8 cellular contexts compared by ENCODE assay signal in genomic region chr1:22834422-22834821, GRCh38.
A peak's percentile ranks its signal among the peaks of the same experiment; 100 is the strongest.
DNase-seq lines count a peak whose midpoint lies in the region; ATAC-seq, FAIRE-seq and TF ChIP-seq lines count a peak whose summit lies in the region.
"Not testable (repeated sequence)": the region's sequence is repeated elsewhere in the genome, so short reads cannot be mapped to it uniquely, and the experiment has no call there.

No MANE protein-coding gene starts in this region.

- H3K9me2 ChIP-seq in SK-N-SH, result not testable (repeated sequence)

- not testable (repeated sequence) for H3K79me2 ChIP-seq in SK-N-SH (ENCODE audit: insufficient read depth); HepG2 (ENCODE audit: insufficient read depth, low read length)

- CTCF ChIA-PET in SK-N-SH (lab: Yijun Ruan, JAX); HepG2 (lab: Yijun Ruan, JAX; ENCODE audit: low intra/inter-chr PET ratio, low total read pairs): not testable (repeated sequence)

- not testable (repeated sequence) for H3K9ac ChIP-seq in SK-N-SH; HepG2 (ENCODE audit: insufficient read depth, low read depth, low read length)

- DNase-seq in ELR (ENCODE audit: low read depth) (peak; percentile 36), NCI-H1105 treated with DMSO at 0.1 percent for 48 hours (lab: John Stamatoyannopoulos, UW) (peak; percentile 13), cardiac fibroblast (ENCODE audit: low read depth in 2 of 2) (peak; percentile 52 to 58), fibroblast of mammary gland (ENCODE audit: low read depth) (peak; percentile 34), spleen (peak; percentile 16)
- DNase-seq in SK-N-SH; HepG2 (ENCODE audit: low spot score): not testable (repeated sequence)

- not testable (repeated sequence) for H3K4me3 ChIP-seq in SK-N-SH (ENCODE audit: low read depth in 2 of 2, low read length in 1 of 2); cardiac fibroblast (replicated peaks in 1 of 2; ENCODE audit: low read depth in 2 of 2, low read length in 2 of 2); fibroblast of mammary gland (ENCODE audit: control insufficient read depth, low read depth, low read length); HepG2 (replicated peaks in 1 of 3; ENCODE audit: insufficient read depth in 1 of 3, low read depth in 2 of 3, low read length in 3 of 3); spleen

- intact Hi-C loops in HepG2 (cut with micrococcal nuclease; ENCODE audit: unreplicated experiment); spleen (cut with DNase I; ENCODE audit: low total_unique reads): not testable (repeated sequence)

- H2AFZ ChIP-seq in SK-N-SH (ENCODE audit: low read depth); HepG2 (ENCODE audit: low read length): not testable (repeated sequence)

- H3K36me3 ChIP-seq in SK-N-SH (replicated peaks in 1 of 2; ENCODE audit: control insufficient read depth in 1 of 2, insufficient read depth in 2 of 2, low read length in 1 of 2); HepG2 (replicated peaks in 1 of 2; ENCODE audit: control insufficient read depth in 1 of 2, insufficient read depth in 2 of 2, low read length in 2 of 2); spleen: not testable (repeated sequence)

- not testable (repeated sequence) for H3K27ac ChIP-seq in SK-N-SH (ENCODE audit: low read depth in 2 of 2, low read length in 1 of 2); HepG2 (ENCODE audit: extremely low read length, insufficient read depth, low read length); spleen

- not testable (repeated sequence) for TF ChIP-seq RAD21 in Ishikawa (IDR thresholded peaks at IDR 0.05; ENCODE audit: low read depth); SK-N-SH (IDR thresholded peaks at IDR 0.05; ENCODE audit: low read length); HepG2 (CRISPR knock-in tag; IDR thresholded peaks at IDR 0.05)

- peaks cover 19% of the 10 kb centered on the region for H3F3A ChIP-seq in SK-N-SH (replicated peaks; ENCODE audit: insufficient read depth)

- H4K20me1 ChIP-seq in SK-N-SH (ENCODE audit: insufficient read depth); HepG2 (ENCODE audit: insufficient read depth, low read length): not testable (repeated sequence)

- FAIRE-seq in HepG2 (lab: Jason Lieb, UNC), result not testable (repeated sequence)

- BruUV-seq in HepG2 (replicated peaks; lab: Mats Ljungman, UMichigan), result not testable (repeated sequence)

- not testable (repeated sequence) for TF ChIP-seq POLR2A in HepG2 (IDR thresholded peaks at IDR 0.05; ENCODE audit: insufficient read depth in 1 of 2, low read depth in 2 of 2, low read length in 2 of 2); spleen (IDR thresholded peaks at IDR 0.05)

- H3K4me2 ChIP-seq in SK-N-SH; HepG2 (ENCODE audit: low read depth, low read length): not testable (repeated sequence)

- H3K27me3 ChIP-seq in SK-N-SH (ENCODE audit: insufficient read depth); HepG2 (ENCODE audit: control insufficient read depth in 1 of 2, insufficient read depth in 2 of 2, low read length in 2 of 2); spleen (replicated peaks in 1 of 7): not testable (repeated sequence)

- peaks cover 2 to 13% of the 10 kb centered on the region in 2 experiments; a peak in 3 of 4 replicates for H3K4me1 ChIP-seq in SK-N-SH (ENCODE audit: control insufficient read depth in 1 of 2, insufficient read depth in 2 of 2, low read depth in 1 of 2, low read length in 1 of 2)
- H3K4me1 ChIP-seq in HepG2 (ENCODE audit: insufficient read depth, low read length); spleen: not testable (repeated sequence)

- POLR2A ChIA-PET in SK-N-SH (lab: Yijun Ruan, JAX); HepG2 (lab: Yijun Ruan, JAX): not testable (repeated sequence)

- H3K9me3 ChIP-seq in SK-N-SH; HepG2 (ENCODE audit: low read length); spleen: not testable (repeated sequence)

- TF ChIP-seq CTCF in SK-N-SH (IDR thresholded peaks at IDR 0.05); cardiac fibroblast (IDR thresholded peaks at IDR 0.05; ENCODE audit: low read depth, low read length); fibroblast of mammary gland (conservative IDR thresholded peaks at IDR 0.05; ENCODE audit: control insufficient read depth, insufficient read depth, low read depth, low read length); HepG2 (CRISPR knock-in tag; IDR thresholded peaks at IDR 0.05); spleen (IDR thresholded peaks at IDR 0.05 in 8 of 11, conservative IDR thresholded peaks at IDR 0.05 in 3 of 11): not testable (repeated sequence)

- not testable (repeated sequence) for TF ChIP-seq EP300 in Ishikawa (IDR thresholded peaks at IDR 0.05; ENCODE audit: borderline replicate concordance); SK-N-SH (IDR thresholded peaks at IDR 0.05; ENCODE audit: borderline replicate concordance in 1 of 2, low read depth in 1 of 2, low read length in 1 of 2); HepG2 (IDR thresholded peaks at IDR 0.05; ENCODE audit: low read depth in 2 of 2, low read length in 2 of 2); HepG2 (CRISPR knock-in tag; IDR thresholded peaks at IDR 0.05; ENCODE audit: borderline replicate concordance)

- WGBS in SK-N-SH (ENCODE audit: low lambda C conversion rate), result 65% methylated on average over 2 of the region's 2 CpGs
- WGBS in HepG2 (ENCODE audit: low lambda C conversion rate), result 23% methylated on average over 2 of the region's 2 CpGs
- 55 to 71% (median 64%) methylated on average over 2 of the region's 2 CpGs for WGBS in spleen, 5 donors

- not testable (repeated sequence) for ATAC-seq in HepG2

- in situ Hi-C loops in HepG2 (cut with HindIII; ENCODE audit: extremely low pct_ligation_motif_present, low pct_unique_long_range_greater_than_20kb), result not testable (repeated sequence)

TF ChIP-seq in Ishikawa, 13 proteins besides CTCF, POLR2A, EP300 and RAD21:
- TF ChIP-seq NFIC (IDR thresholded peaks at IDR 0.05), result peak; percentile 70

TF ChIP-seq in SK-N-SH, 30 proteins besides CTCF, POLR2A, EP300 and RAD21:
- TF ChIP-seq NFIC (IDR thresholded peaks at IDR 0.05; ENCODE audit: borderline replicate concordance), result peak; percentile 32; the same call in 1 of the 2 replicates
